Comparison of ENCODE assay signal across 10 cellular contexts in genomic region chr1:224851210-224851849, GRCh38.
DNase-seq lines count a peak whose midpoint lies in the region; ATAC-seq and TF ChIP-seq lines count a peak whose summit lies in the region.
"Had no signal": no experiment of that assay in that cellular context is flagged by ENCODE, and none has a peak within 500 bp of the region (broad histone marks: within the 10 kb centered on the region; RNA-seq: fewer than 3 reads in every experiment).

No MANE protein-coding gene starts in this region.

- H3K27ac Mint-ChIP-seq in CD8-positive, alpha-beta memory T cell = no peak overlapping the region
- H3K27ac Mint-ChIP-seq in progenitor cell of endocrine pancreas = no peak overlapping the region

- H3K4me3 Mint-ChIP-seq in CD8-positive, alpha-beta memory T cell = no peak overlapping the region
- no peak overlapping the region for H3K4me3 Mint-ChIP-seq in progenitor cell of endocrine pancreas (ENCODE audit: low read depth)

- no peaks in the 10 kb centered on the region for H3K4me1 ChIP-seq in CD8-positive, alpha-beta memory T cell (ENCODE audit: insufficient read depth, low read length)
- H3K4me1 ChIP-seq: uterus had no signal

- no peaks in the 10 kb centered on the region for H3K9me3 ChIP-seq in CD8-positive, alpha-beta memory T cell (ENCODE audit: low read length)
- H3K9me3 ChIP-seq: uterus had no signal

- no peaks in the 10 kb centered on the region for H3K9me3 Mint-ChIP-seq in CD8-positive, alpha-beta memory T cell
- no peaks in the 10 kb centered on the region for H3K9me3 Mint-ChIP-seq in progenitor cell of endocrine pancreas (ENCODE audit: low read depth)

- peak; percentile 76 for TF ChIP-seq CTCF in progenitor cell of endocrine pancreas (IDR thresholded peaks at IDR 0.05; ENCODE audit: unreplicated experiment)

- CTCF ChIA-PET in CD8-positive, alpha-beta memory T cell (lab: Charles Lee) = interaction anchor here (0.9 to 2.8 kb wide), 5 partner anchors 10 to 342 kb away, joined by 3 to 17 read pairs (median 4); no protein-coding TSS in a partner anchor

- POLR2A ChIA-PET in CD8-positive, alpha-beta memory T cell (lab: Charles Lee) = no interaction called here

- H3K4me1 Mint-ChIP-seq in CD8-positive, alpha-beta memory T cell = no peaks in the 10 kb centered on the region
- H3K4me1 Mint-ChIP-seq in progenitor cell of endocrine pancreas (ENCODE audit: low read depth) = peaks cover 5% of the 10 kb centered on the region

- no peak overlapping the region for H3K27ac ChIP-seq in CD8-positive, alpha-beta memory T cell (ENCODE audit: low read depth, low read length)
- H3K27ac ChIP-seq: SK-N-MC, uterus had no signal

- peaks cover 3 to 27% of the 10 kb centered on the region in 2 donors for H3K27me3 Mint-ChIP-seq in CD8-positive, alpha-beta memory T cell
- H3K27me3 Mint-ChIP-seq in progenitor cell of endocrine pancreas = no peaks in the 10 kb centered on the region

- no peak overlapping the region for H3K4me3 ChIP-seq in CD8-positive, alpha-beta memory T cell (ENCODE audit: low read length)
- H3K4me3 ChIP-seq: SK-N-MC, uterus had no signal

- no peaks in the 10 kb centered on the region for H3K27me3 ChIP-seq in CD8-positive, alpha-beta memory T cell (ENCODE audit: insufficient read depth, low read length, poor library complexity, severe bottlenecking)
- H3K27me3 ChIP-seq: uterus had no signal

- peak; percentile 1 to 61 (median 21) for DNase-seq in CD8-positive, alpha-beta memory T cell
- DNase-seq in HS-5 (ENCODE audit: low read depth) (peak; percentile 23), RPMI7951 (ENCODE audit: low read depth) (peak; percentile 58), globus pallidus (ENCODE audit: low spot score) (peak; percentile 30), progenitor cell of endocrine pancreas (ENCODE audit: low spot score, unreplicated experiment) (peak; percentile 16)
- peak; percentile 84 for DNase-seq in activated effector memory CD4-positive, alpha-beta T cell treated with anti-CD3 and anti-CD28 coated beads, Interleukin-2, amount 50 U/mL, for 16 hours

- H3K36me3 Mint-ChIP-seq in CD8-positive, alpha-beta memory T cell = no peaks in the 10 kb centered on the region
- no peaks in the 10 kb centered on the region for H3K36me3 Mint-ChIP-seq in progenitor cell of endocrine pancreas (ENCODE audit: insufficient read depth)

- H3K36me3 ChIP-seq in CD8-positive, alpha-beta memory T cell (ENCODE audit: insufficient read depth, low read length) = no peaks in the 10 kb centered on the region
- H3K36me3 ChIP-seq: uterus had no signal

- ATAC-seq in GM19328 (IDR thresholded peaks at IDR 0.05; ENCODE audit: unreplicated experiment) (peak; percentile 57), HG03039 (IDR thresholded peaks at IDR 0.05; ENCODE audit: unreplicated experiment) (no peak)

Comparison
In these comparisons a context has a peak if more than half of its experiments do, and no peak if none do; other contexts are left out.
1. DNase-seq: peak in every context shown above with its lines; median percentile 84 in activated effector memory CD4-positive, alpha-beta T cell treated with anti-CD3 and anti-CD28 coated beads, Interleukin-2, amount 50 U/mL, for 16 hours; 58 in RPMI7951; 30 in globus pallidus; 23 in HS-5; 21 in CD8-positive, alpha-beta memory T cell; 16 in progenitor cell of endocrine pancreas.